Comparison of ENCODE assay signal across 1 cellular context in genomic region chr5:179549973-179550510, GRCh38.
TF ChIP-seq lines count a peak whose summit lies in the region.

No MANE protein-coding gene starts in this region.

TF ChIP-seq in GM12878, 131 proteins besides CTCF, POLR2A, EP300 and RAD21 (continued from another document and continues in another):
- TF ChIP-seq ZNF687 (IDR thresholded peaks at IDR 0.05): no peak
- TF ChIP-seq PML (IDR thresholded peaks at IDR 0.05; ENCODE audit: low read length): no peak
- no peak for TF ChIP-seq GABPA (IDR thresholded peaks at IDR 0.05; ENCODE audit: low read depth)
- TF ChIP-seq RCOR1 (conservative IDR thresholded peaks at IDR 0.05; ENCODE audit: low read depth, low read length): no peak
- no peak for TF ChIP-seq EZH2 (IDR thresholded peaks at IDR 0.05; ENCODE audit: borderline replicate concordance, control insufficient read depth, low read depth, low read length)
- TF ChIP-seq SUZ12 (IDR thresholded peaks at IDR 0.05; ENCODE audit: unreplicated experiment): no peak
- TF ChIP-seq YY1 (IDR thresholded peaks at IDR 0.05; ENCODE audit: low read depth, low read length): no peak
- no peak for TF ChIP-seq PBX3 (IDR thresholded peaks at IDR 0.05; ENCODE audit: insufficient replicate concordance, low read depth, low read length)
- no peak for TF ChIP-seq HCFC1 (IDR thresholded peaks at IDR 0.05; ENCODE audit: low read length)
- no peak for TF ChIP-seq SRF (IDR thresholded peaks at IDR 0.05; ENCODE audit: low read depth in 2 of 2, low read length in 2 of 2)
- no peak for TF ChIP-seq ZZZ3 (IDR thresholded peaks at IDR 0.05; ENCODE audit: control insufficient read depth, insufficient read length, low read depth)
- TF ChIP-seq, protein P1, sequence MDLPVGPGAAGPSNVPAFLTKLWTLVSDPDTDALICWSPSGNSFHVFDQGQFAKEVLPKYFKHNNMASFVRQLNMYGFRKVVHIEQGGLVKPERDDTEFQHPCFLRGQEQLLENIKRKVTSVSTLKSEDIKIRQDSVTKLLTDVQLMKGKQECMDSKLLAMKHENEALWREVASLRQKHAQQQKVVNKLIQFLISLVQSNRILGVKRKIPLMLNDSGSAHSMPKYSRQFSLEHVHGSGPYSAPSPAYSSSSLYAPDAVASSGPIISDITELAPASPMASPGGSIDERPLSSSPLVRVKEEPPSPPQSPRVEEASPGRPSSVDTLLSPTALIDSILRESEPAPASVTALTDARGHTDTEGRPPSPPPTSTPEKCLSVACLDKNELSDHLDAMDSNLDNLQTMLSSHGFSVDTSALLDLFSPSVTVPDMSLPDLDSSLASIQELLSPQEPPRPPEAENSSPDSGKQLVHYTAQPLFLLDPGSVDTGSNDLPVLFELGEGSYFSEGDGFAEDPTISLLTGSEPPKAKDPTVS (IDR thresholded peaks at IDR 0.05; ENCODE audit: low read depth, low read length): no peak
- TF ChIP-seq MYB (IDR thresholded peaks at IDR 0.05; ENCODE audit: borderline replicate concordance, low read depth, low read length): no peak
- TF ChIP-seq ZNF207 (IDR thresholded peaks at IDR 0.05; ENCODE audit: borderline replicate concordance): no peak
- TF ChIP-seq YBX1 (IDR thresholded peaks at IDR 0.05): no peak
- TF ChIP-seq, protein P2, sequence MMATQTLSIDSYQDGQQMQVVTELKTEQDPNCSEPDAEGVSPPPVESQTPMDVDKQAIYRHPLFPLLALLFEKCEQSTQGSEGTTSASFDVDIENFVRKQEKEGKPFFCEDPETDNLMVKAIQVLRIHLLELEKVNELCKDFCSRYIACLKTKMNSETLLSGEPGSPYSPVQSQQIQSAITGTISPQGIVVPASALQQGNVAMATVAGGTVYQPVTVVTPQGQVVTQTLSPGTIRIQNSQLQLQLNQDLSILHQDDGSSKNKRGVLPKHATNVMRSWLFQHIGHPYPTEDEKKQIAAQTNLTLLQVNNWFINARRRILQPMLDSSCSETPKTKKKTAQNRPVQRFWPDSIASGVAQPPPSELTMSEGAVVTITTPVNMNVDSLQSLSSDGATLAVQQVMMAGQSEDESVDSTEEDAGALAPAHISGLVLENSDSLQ (IDR thresholded peaks at IDR 0.05): no peak
- no peak for TF ChIP-seq SP1 (IDR thresholded peaks at IDR 0.05; ENCODE audit: low read depth, low read length)
- TF ChIP-seq STAT3 (IDR thresholded peaks at IDR 0.05; ENCODE audit: low read depth, low read length): no peak
- TF ChIP-seq SREBF1 (IDR thresholded peaks at IDR 0.05; ENCODE audit: low read length): no peak
- TF ChIP-seq CHD2 (IDR thresholded peaks at IDR 0.05; ENCODE audit: borderline replicate concordance, low read depth, low read length): no peak
- TF ChIP-seq ASH2L (IDR thresholded peaks at IDR 0.05; ENCODE audit: borderline replicate concordance, low read depth): no peak
- TF ChIP-seq CBX3 (IDR thresholded peaks at IDR 0.05; ENCODE audit: borderline replicate concordance, low read depth): no peak
- no peak for TF ChIP-seq BRCA1 (IDR thresholded peaks at IDR 0.05; ENCODE audit: low read depth, low read length)
- TF ChIP-seq, protein P3, sequence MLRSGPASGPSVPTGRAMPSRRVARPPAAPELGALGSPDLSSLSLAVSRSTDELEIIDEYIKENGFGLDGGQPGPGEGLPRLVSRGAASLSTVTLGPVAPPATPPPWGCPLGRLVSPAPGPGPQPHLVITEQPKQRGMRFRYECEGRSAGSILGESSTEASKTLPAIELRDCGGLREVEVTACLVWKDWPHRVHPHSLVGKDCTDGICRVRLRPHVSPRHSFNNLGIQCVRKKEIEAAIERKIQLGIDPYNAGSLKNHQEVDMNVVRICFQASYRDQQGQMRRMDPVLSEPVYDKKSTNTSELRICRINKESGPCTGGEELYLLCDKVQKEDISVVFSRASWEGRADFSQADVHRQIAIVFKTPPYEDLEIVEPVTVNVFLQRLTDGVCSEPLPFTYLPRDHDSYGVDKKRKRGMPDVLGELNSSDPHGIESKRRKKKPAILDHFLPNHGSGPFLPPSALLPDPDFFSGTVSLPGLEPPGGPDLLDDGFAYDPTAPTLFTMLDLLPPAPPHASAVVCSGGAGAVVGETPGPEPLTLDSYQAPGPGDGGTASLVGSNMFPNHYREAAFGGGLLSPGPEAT (IDR thresholded peaks at IDR 0.05; ENCODE audit: low read depth): peak; percentile 76
- TF ChIP-seq, protein P4, sequence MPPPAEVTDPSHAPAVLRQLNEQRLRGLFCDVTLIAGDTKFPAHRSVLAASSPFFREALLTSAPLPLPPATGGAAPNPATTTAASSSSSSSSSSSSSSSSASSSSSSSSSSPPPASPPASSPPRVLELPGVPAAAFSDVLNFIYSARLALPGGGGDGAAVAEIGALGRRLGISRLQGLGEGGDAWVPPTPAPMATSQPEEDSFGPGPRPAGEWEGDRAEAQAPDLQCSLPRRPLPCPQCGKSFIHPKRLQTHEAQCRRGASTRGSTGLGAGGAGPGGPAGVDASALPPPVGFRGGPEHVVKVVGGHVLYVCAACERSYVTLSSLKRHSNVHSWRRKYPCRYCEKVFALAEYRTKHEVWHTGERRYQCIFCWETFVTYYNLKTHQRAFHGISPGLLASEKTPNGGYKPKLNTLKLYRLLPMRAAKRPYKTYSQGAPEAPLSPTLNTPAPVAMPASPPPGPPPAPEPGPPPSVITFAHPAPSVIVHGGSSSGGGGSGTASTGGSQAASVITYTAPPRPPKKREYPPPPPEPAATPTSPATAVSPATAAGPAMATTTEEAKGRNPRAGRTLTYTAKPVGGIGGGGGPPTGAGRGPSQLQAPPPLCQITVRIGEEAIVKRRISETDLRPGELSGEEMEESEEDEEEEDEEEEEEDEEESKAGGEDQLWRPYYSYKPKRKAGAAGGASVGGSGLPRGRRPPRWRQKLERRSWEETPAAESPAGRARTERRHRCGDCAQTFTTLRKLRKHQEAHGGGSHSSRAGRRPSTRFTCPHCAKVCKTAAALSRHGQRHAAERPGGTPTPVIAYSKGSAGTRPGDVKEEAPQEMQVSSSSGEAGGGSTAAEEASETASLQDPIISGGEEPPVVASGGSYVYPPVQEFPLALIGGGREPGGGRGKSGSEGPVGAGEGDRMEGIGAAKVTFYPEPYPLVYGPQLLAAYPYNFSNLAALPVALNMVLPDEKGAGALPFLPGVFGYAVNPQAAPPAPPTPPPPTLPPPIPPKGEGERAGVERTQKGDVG (CRISPR knock-in tag; IDR thresholded peaks at IDR 0.05): no peak
- TF ChIP-seq SIX5 (IDR thresholded peaks at IDR 0.05; ENCODE audit: low read depth, low read length, severe bottlenecking): no peak
- no peak for TF ChIP-seq HDAC6 (IDR thresholded peaks at IDR 0.05; ENCODE audit: unreplicated experiment)
- TF ChIP-seq RBBP5 (conservative IDR thresholded peaks at IDR 0.05): no peak
- no peak for TF ChIP-seq SMAD1 (IDR thresholded peaks at IDR 0.05; ENCODE audit: low read depth, partially characterized antibody)
- no peak for TF ChIP-seq ZNF622 (IDR thresholded peaks at IDR 0.05)
- TF ChIP-seq NR2C1 (IDR thresholded peaks at IDR 0.05): no peak
- TF ChIP-seq, protein P5, sequence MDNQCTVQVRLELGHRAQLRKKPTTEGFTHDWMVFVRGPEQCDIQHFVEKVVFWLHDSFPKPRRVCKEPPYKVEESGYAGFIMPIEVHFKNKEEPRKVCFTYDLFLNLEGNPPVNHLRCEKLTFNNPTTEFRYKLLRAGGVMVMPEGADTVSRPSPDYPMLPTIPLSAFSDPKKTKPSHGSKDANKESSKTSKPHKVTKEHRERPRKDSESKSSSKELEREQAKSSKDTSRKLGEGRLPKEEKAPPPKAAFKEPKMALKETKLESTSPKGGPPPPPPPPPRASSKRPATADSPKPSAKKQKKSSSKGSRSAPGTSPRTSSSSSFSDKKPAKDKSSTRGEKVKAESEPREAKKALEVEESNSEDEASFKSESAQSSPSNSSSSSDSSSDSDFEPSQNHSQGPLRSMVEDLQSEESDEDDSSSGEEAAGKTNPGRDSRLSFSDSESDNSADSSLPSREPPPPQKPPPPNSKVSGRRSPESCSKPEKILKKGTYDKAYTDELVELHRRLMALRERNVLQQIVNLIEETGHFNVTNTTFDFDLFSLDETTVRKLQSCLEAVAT (IDR thresholded peaks at IDR 0.05): 0 out of 2 replicates have a peak, but pooled peaks have one; percentile 35
- no peak for TF ChIP-seq SMARCA5 (IDR thresholded peaks at IDR 0.05)
- TF ChIP-seq IKZF1 (conservative IDR thresholded peaks at IDR 0.05): no peak
- no peak for TF ChIP-seq KLF5 (IDR thresholded peaks at IDR 0.05; ENCODE audit: partially characterized antibody)
- no peak for TF ChIP-seq CBFB (IDR thresholded peaks at IDR 0.05; ENCODE audit: low read depth)
- no peak for TF ChIP-seq CEBPB (IDR thresholded peaks at IDR 0.05; ENCODE audit: borderline replicate concordance in 1 of 2, low read depth in 2 of 2, low read length in 2 of 2)
- TF ChIP-seq POLR2AphosphoS5 (IDR thresholded peaks at IDR 0.05; ENCODE audit: low read length): peak; percentile 31; the same call in 1 of the 2 replicates
- no peak for TF ChIP-seq BCL11A (IDR thresholded peaks at IDR 0.05; ENCODE audit: low read depth, low read length)
- no peak for TF ChIP-seq ZNF274 (IDR thresholded peaks at IDR 0.05; ENCODE audit: insufficient read depth, insufficient read length)
- no peak for TF ChIP-seq NR2C2 (IDR thresholded peaks at IDR 0.05; ENCODE audit: borderline replicate concordance, control insufficient read depth, insufficient read length, low read depth)
- TF ChIP-seq SPI1 (IDR thresholded peaks at IDR 0.05; ENCODE audit: borderline replicate concordance, insufficient read depth, low read depth, low read length): peak; percentile 79
- TF ChIP-seq TCF7 (IDR thresholded peaks at IDR 0.05; ENCODE audit: borderline replicate concordance): no peak
- TF ChIP-seq TBL1XR1 (IDR thresholded peaks at IDR 0.05; ENCODE audit: low read depth, low read length): no peak
- no peak for TF ChIP-seq WRNIP1 (IDR thresholded peaks at IDR 0.05; ENCODE audit: borderline replicate concordance, low read depth, low read length)
- TF ChIP-seq TCF3 (IDR thresholded peaks at IDR 0.05; ENCODE audit: borderline replicate concordance, insufficient read depth, low read depth, low read length): no peak
- no peak for TF ChIP-seq BHLHE40 (IDR thresholded peaks at IDR 0.05; ENCODE audit: borderline replicate concordance in 1 of 2, low read depth in 2 of 2, low read length in 1 of 2)
- no peak for TF ChIP-seq RB1 (IDR thresholded peaks at IDR 0.05; ENCODE audit: borderline replicate concordance)
- TF ChIP-seq ETV6 (conservative IDR thresholded peaks at IDR 0.05 in 1 of 2, IDR thresholded peaks at IDR 0.05 in 1 of 2; ENCODE audit: borderline replicate concordance in 1 of 2, low read depth in 1 of 2): no peak
- TF ChIP-seq RAD51 (IDR thresholded peaks at IDR 0.05): no peak
- no peak for TF ChIP-seq POLR2AphosphoS2 (IDR thresholded peaks at IDR 0.05; ENCODE audit: low read depth, low read length)
- TF ChIP-seq ZBTB11 (CRISPR knock-in tag; IDR thresholded peaks at IDR 0.05): no peak
- TF ChIP-seq NBN (IDR thresholded peaks at IDR 0.05): peak; percentile 56; the same call in 1 of the 2 replicates
- TF ChIP-seq ATF7 (IDR thresholded peaks at IDR 0.05; ENCODE audit: low read depth): peak; percentile 85
